Comparison of ENCODE assay signal across 9 cellular contexts in genomic region chr14:22221508-22221907, GRCh38.
DNase-seq lines count a peak whose midpoint lies in the region; ATAC-seq and TF ChIP-seq lines count a peak whose summit lies in the region.
"Had no signal": no experiment of that assay in that cellular context is flagged by ENCODE, and none has a peak within 500 bp of the region (broad histone marks: within the 10 kb centered on the region; RNA-seq: fewer than 3 reads in every experiment).

No MANE protein-coding gene starts in this region.

- no peaks in the 10 kb centered on the region for H3K36me3 ChIP-seq in fibroblast of lung (ENCODE audit: control insufficient read depth, insufficient read depth, low read length)

- no peak for DNase-seq in AG09309 (ENCODE audit: low read depth)
- peak; percentile 21 for DNase-seq in RKO (ENCODE audit: low spot score)
- DNase-seq in fibroblast of lung (ENCODE audit: low read depth in 2 of 2) = peak; percentile 19 to 23
- no peak for DNase-seq in D341Med (ENCODE audit: low spot score)
- DNase-seq in C1 segment of cervical spinal cord (lab: John Stamatoyannopoulos, UW) = no peak
- DNase-seq in NCI-H146 (lab: John Stamatoyannopoulos, UW) = no peak
- DNase-seq: stimulated activated CD8-positive, alpha-beta memory T cell treated with anti-CD3 and anti-CD28 coated beads, Interleukin-4, amount 100 ng/mL, for 48 hours had no signal

- H3K4me2 ChIP-seq in fibroblast of lung (ENCODE audit: extremely low read depth, insufficient read depth, low read length) = no peak overlapping the region

- TF ChIP-seq CTCF in AG09309 (IDR thresholded peaks at IDR 0.05; ENCODE audit: control insufficient read depth, insufficient read depth, low read depth, low read length, missing control alignments) (peak; percentile 36), GM12874 (IDR thresholded peaks at IDR 0.05; ENCODE audit: insufficient read depth, low read depth, low read length) (peak; percentile 31; the same call in 1 of the 2 replicates), fibroblast of lung (conservative IDR thresholded peaks at IDR 0.05 in 1 of 2, IDR thresholded peaks at IDR 0.05 in 1 of 2; ENCODE audit: low read depth in 1 of 2, low read length in 2 of 2) (peak; percentile 7 to 31)

- no peak overlapping the region for H2AFZ ChIP-seq in fibroblast of lung (ENCODE audit: low read length)

- H3K9me3 ChIP-seq in fibroblast of lung (ENCODE audit: control insufficient read depth, insufficient read depth, low read depth, low read length) = no peaks in the 10 kb centered on the region

- H3K4me3 ChIP-seq in AG09309 (ENCODE audit: control insufficient read depth, low read depth, low read length) (no peak overlapping the region), fibroblast of lung (replicated peaks in 1 of 4; ENCODE audit: control extremely low read depth in 1 of 4, insufficient read depth in 1 of 4, low read depth in 3 of 4, low read length in 4 of 4) (no peak overlapping the region)

- H3K4me1 ChIP-seq in fibroblast of lung (ENCODE audit: control insufficient read depth, extremely low read depth, insufficient read depth, low read length) = no peaks in the 10 kb centered on the region

- H3K27me3 ChIP-seq in fibroblast of lung (ENCODE audit: control insufficient read depth, insufficient read depth, low read length) = peaks cover 5% of the 10 kb centered on the region

- no peaks in the 10 kb centered on the region for H4K20me1 ChIP-seq in fibroblast of lung (ENCODE audit: control insufficient read depth, extremely low read depth, insufficient read depth, low read length)

- H3K9ac ChIP-seq in fibroblast of lung (ENCODE audit: insufficient read depth, low read length) = no peak overlapping the region

- ATAC-seq in GM19397 (IDR thresholded peaks at IDR 0.05; ENCODE audit: unreplicated experiment) = no peak

- H3K27ac ChIP-seq in fibroblast of lung (ENCODE audit: insufficient read depth, low read length) = no peak overlapping the region

- H3K79me2 ChIP-seq in fibroblast of lung (ENCODE audit: control insufficient read depth, insufficient read depth, low read length) = no peaks in the 10 kb centered on the region

Comparison
In these comparisons a context has a peak if more than half of its experiments do, and no peak if none do; other contexts are left out.
1. DNase-seq: peak in RKO (single experiment) and fibroblast of lung (2 of 2); none in AG09309 (single experiment), D341Med (single experiment), C1 segment of cervical spinal cord (0 of 14) and NCI-H146 (single experiment).
2. Peak in every context shown above with its lines, with median percentiles within 50 percentile points of each other: CTCF ChIP-seq.